In the genomic region with DNA sequence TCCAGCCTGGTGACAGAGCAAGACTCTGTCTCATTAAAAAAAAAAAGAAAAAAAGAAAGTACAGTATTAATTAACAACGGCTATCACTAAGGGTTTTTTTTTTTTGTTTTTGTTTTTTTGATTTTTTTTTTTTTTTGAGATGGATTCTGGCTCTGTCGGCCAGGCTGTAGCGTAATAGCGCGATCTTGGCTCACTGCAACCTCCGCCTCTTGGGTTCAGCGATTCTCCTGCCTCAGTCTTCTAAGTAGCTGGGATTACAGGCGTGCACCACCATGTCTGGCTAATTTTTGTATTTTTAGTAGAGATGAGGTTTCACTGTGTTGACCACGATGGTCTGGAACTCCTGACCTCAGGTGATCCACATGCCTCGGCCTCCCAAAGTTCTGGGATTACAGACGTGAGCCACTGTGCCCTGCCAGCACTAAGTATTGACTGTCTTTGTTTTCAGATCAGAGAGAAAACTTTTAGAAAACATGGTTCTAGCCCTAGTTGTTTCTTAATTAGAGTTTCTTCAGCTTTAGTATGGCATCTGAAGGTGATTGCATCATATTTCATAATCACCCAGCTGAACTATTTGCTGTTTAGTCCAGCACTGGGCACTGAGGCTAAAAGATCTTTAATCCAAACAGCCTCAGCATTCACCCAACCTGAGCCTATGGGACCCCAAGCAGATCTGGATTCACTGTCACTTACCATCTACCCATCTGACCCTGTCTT, we compare ENCODE assay signal across 12 cellular contexts. TPM values are rescaled to one million over a fixed set of nuclear protein-coding genes. Genes with fewer than 3 reads are reported as not detected.
DNase-seq lines count a peak whose midpoint lies in the region; ATAC-seq and TF ChIP-seq lines count a peak whose summit lies in the region.
"Had no signal": no experiment of that assay in that cellular context is flagged by ENCODE, and none has a peak within 500 bp of the region (broad histone marks: within the 10 kb centered on the region; RNA-seq: fewer than 3 reads in every experiment).

No MANE protein-coding gene starts in this region.

- peak overlapping the region in 8 of 11 experiments; percentile 4 to 51 (median 16); a peak in 12 of 22 replicates for H3K9ac ChIP-seq in BLaER1 treated with 17β-estradiol and CSF1 and Interleukin-3, amounts not matched to agents 10 nM and 100 nM
- H3K9ac ChIP-seq in mammary epithelial cell (ENCODE audit: insufficient read depth, low read length), result no peak overlapping the region

- peak overlapping the region; percentile 63 for H3K4me3 Mint-ChIP-seq in natural killer cell

- no peaks in the 10 kb centered on the region for H3K9me3 ChIP-seq in BLaER1 treated with 17β-estradiol and CSF1 and Interleukin-3, amounts not matched to agents 10 nM and 100 nM (replicated peaks in 1 of 11)
- H3K9me3 ChIP-seq in mammary epithelial cell (replicated peaks; ENCODE audit: insufficient read depth, low read length) (no peaks in the 10 kb centered on the region), HAP-1 (no peaks in the 10 kb centered on the region), gastroesophageal sphincter (no peaks in the 10 kb centered on the region)

- peak; percentile 17 for DNase-seq in M059J (ENCODE audit: low read depth)
- DNase-seq in mammary epithelial cell, result no peak
- no peak for DNase-seq in natural killer cell
- DNase-seq in HAP-1 (ENCODE audit: low spot score in 2 of 2), result no peak
- no peak for DNase-seq in 8988T
- DNase-seq: dorsolateral prefrontal cortex, left cardiac atrium, NCI-H1105 treated with DMSO at 0.1 percent for 48 hours, SHP77 had no signal

- no peaks in the 10 kb centered on the region for H3K27me3 Mint-ChIP-seq in natural killer cell (ENCODE audit: low read depth in 2 of 2)

- no TSS peak for BruUV-seq in mammary epithelial cell (replicated peaks; lab: Mats Ljungman, UMichigan)

- H3K79me2 ChIP-seq in mammary epithelial cell (ENCODE audit: insufficient read depth, low read length), result peaks cover 83% of the 10 kb centered on the region

- no peak for TF ChIP-seq EP300 in gastroesophageal sphincter (IDR thresholded peaks at IDR 0.05)

- H2AFZ ChIP-seq in mammary epithelial cell (ENCODE audit: low read depth, low read length), result no peak overlapping the region

- H3K9me3 Mint-ChIP-seq in natural killer cell, result no peaks in the 10 kb centered on the region

- dilution Hi-C loops in mammary epithelial cell (cut with HindIII; ENCODE audit: low sequenced_read_pairs), result no loop called here

- peak overlapping the region; percentile 69 to 90 for H3K27ac Mint-ChIP-seq in natural killer cell

- intact Hi-C loops in mammary epithelial cell (cut with micrococcal nuclease), result no loop called here
- intact Hi-C loops in natural killer cell (cut with micrococcal nuclease), result no loop called here

- ATAC-seq in natural killer cell (no peak), GM21526 (IDR thresholded peaks at IDR 0.05; ENCODE audit: low FRiP score, unreplicated experiment) (no peak), gastroesophageal sphincter (no peak)
- ATAC-seq: left cardiac atrium had no signal

- H3K27me3 ChIP-seq in BLaER1 treated with 17β-estradiol and CSF1 and Interleukin-3, amounts not matched to agents 10 nM and 100 nM, result no peaks in the 10 kb centered on the region
- H3K27me3 ChIP-seq in mammary epithelial cell (ENCODE audit: insufficient read depth, low read length) (no peaks in the 10 kb centered on the region), HAP-1 (ENCODE audit: low read depth) (no peaks in the 10 kb centered on the region), gastroesophageal sphincter (no peaks in the 10 kb centered on the region)
- H3K27me3 ChIP-seq: dorsolateral prefrontal cortex had no signal

- no peak for TF ChIP-seq POLR2A in gastroesophageal sphincter (IDR thresholded peaks at IDR 0.05)

- peaks cover 15 to 96% (median 85%) of the 10 kb centered on the region in 11 experiments for H4K20me1 ChIP-seq in BLaER1 treated with 17β-estradiol and CSF1 and Interleukin-3, amounts not matched to agents 10 nM and 100 nM
- no peaks in the 10 kb centered on the region for H4K20me1 ChIP-seq in mammary epithelial cell (ENCODE audit: insufficient read depth, low read length)

- H3K4me1 ChIP-seq in BLaER1 treated with 17β-estradiol and CSF1 and Interleukin-3, amounts not matched to agents 10 nM and 100 nM, result peaks cover 79 to 89% (median 81%) of the 10 kb centered on the region in 10 experiments
- H3K4me1 ChIP-seq in mammary epithelial cell (ENCODE audit: insufficient read depth, low read length) (peaks cover 32% of the 10 kb centered on the region), HAP-1 (peaks cover 15% of the 10 kb centered on the region), gastroesophageal sphincter (peaks cover 0 to 56% (median 26%) of the 10 kb centered on the region in 3 donors)

- peak overlapping the region; percentile 14 to 97 (median 76) for H3K4me2 ChIP-seq in BLaER1 treated with 17β-estradiol and CSF1 and Interleukin-3, amounts not matched to agents 10 nM and 100 nM
- H3K4me2 ChIP-seq in mammary epithelial cell (ENCODE audit: insufficient read depth, low read depth, low read length), result peak overlapping the region; percentile 33

- H3K36me3 Mint-ChIP-seq in natural killer cell, result no peaks in the 10 kb centered on the region

- WGBS in mammary epithelial cell (ENCODE audit: low coverage, missing lambda C conversion rate), result 90% methylated on average over 7 of the region's 11 CpGs
- 89 to 90% methylated on average over 11 of the region's 11 CpGs for WGBS in gastroesophageal sphincter (ENCODE audit: low coverage in 1 of 2), 2 donors

- in situ Hi-C loops in mammary epithelial cell (cut with MboI; ENCODE audit: low sequenced_read_pairs in 2 of 2), result no loop called here
- in situ Hi-C loops in HAP-1 (cut with MboI; ENCODE audit: low sequenced_read_pairs), result no loop called here

- peaks cover 0 to 7% (median 0%) of the 10 kb centered on the region in 11 experiments; a peak in 4 of 22 replicates for H3K36me3 ChIP-seq in BLaER1 treated with 17β-estradiol and CSF1 and Interleukin-3, amounts not matched to agents 10 nM and 100 nM
- no peaks in the 10 kb centered on the region for H3K36me3 ChIP-seq in mammary epithelial cell (ENCODE audit: insufficient read depth, low read length)
- 0 out of 2 replicates have a peak, but pooled peaks cover 2% of the 10 kb centered on the region for H3K36me3 ChIP-seq in HAP-1 (replicated peaks)
- no peaks in the 10 kb centered on the region for H3K36me3 ChIP-seq in gastroesophageal sphincter

- CTCF ChIA-PET in mammary epithelial cell (lab: Charles Lee; ENCODE audit: low non-redundant PET), result interaction anchor here (0.6 kb wide), 1 partner anchor 17 kb away, joined by 3 read pairs; no protein-coding TSS in a partner anchor

- TF ChIP-seq CTCF in mammary epithelial cell (conservative IDR thresholded peaks at IDR 0.05 in 1 of 2, IDR thresholded peaks at IDR 0.05 in 1 of 2; ENCODE audit: extremely low read depth in 1 of 2, insufficient read depth in 1 of 2, low read depth in 1 of 2, low read length in 2 of 2) (no peak), natural killer cell (IDR thresholded peaks at IDR 0.05) (no peak), gastroesophageal sphincter (IDR thresholded peaks at IDR 0.05) (no peak)

- H3K27ac ChIP-seq in BLaER1 treated with 17β-estradiol and CSF1 and Interleukin-3, amounts not matched to agents 10 nM and 100 nM, result peak overlapping the region in 9 of 11 experiments; percentile 9 to 54 (median 26); a peak in 12 of 22 replicates
- H3K27ac ChIP-seq in mammary epithelial cell (ENCODE audit: insufficient read depth, low read depth, low read length) (peak overlapping the region; percentile 36), gastroesophageal sphincter (peak overlapping the region in 2 of 4 donors; percentile 36 to 68)

- peaks cover 47% of the 10 kb centered on the region in 2 donors for H3K4me1 Mint-ChIP-seq in natural killer cell

- H3K4me3 ChIP-seq in BLaER1 treated with 17β-estradiol and CSF1 and Interleukin-3, amounts not matched to agents 10 nM and 100 nM, result no peak overlapping the region
- H3K4me3 ChIP-seq in mammary epithelial cell (replicated peaks in 1 of 3; ENCODE audit: insufficient read depth in 1 of 3, low read depth in 2 of 3, low read length in 3 of 3) (no peak overlapping the region), HAP-1 (no peak overlapping the region), gastroesophageal sphincter (no peak overlapping the region)
- H3K4me3 ChIP-seq: dorsolateral prefrontal cortex had no signal

RNA-seq across cellular contexts. Expression of gene GATAD2A, which starts 2.7 kb away (rescaled TPM):
- total RNA-seq in M059J (2014; rRNA removed; shearing (Covaris generic)), result 18.3 and 48.7 TPM in 2 replicates
- total RNA-seq in mammary epithelial cell, result 100 to 1,000 TPM in 1 of 2 donors, 10 to 100 TPM in 1; 67.5 to 109 TPM
- 49.6 TPM for polyA plus RNA-seq in mammary epithelial cell
- polyA minus RNA-seq in mammary epithelial cell, result 14.5 TPM
- 100 to 1,000 TPM; 209 to 232 (median 230) TPM for total RNA-seq in natural killer cell
- 10 to 100 TPM; 30.9 to 69.0 (median 36.6) TPM for total RNA-seq in gastroesophageal sphincter
